28 cellular contexts compared by ENCODE assay signal in the genomic region with DNA sequence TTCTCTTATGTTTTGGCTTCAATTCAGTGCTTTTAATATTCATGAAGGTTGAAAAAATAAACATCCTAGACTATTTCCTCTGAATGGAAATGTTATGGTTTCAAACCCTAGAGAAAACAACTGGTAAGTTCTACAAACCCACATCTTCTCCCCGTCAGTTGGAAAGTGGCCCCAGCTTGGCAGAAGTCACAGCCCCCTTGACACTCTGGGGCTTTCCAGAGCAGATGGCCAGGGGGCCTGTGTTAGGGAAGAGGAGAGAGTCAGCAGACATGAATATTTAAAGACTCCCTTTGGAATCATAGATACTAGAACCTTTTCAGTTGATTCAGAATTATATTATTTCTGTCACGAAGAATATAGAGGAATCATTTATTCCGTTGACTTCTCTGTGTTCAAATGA.
DNase-seq lines count a peak whose midpoint lies in the region; ATAC-seq and TF ChIP-seq lines count a peak whose summit lies in the region.
"Had no signal": no experiment of that assay in that cellular context is flagged by ENCODE, and none has a peak within 500 bp of the region (broad histone marks: within the 10 kb centered on the region; RNA-seq: fewer than 3 reads in every experiment).

No MANE protein-coding gene starts in this region.

- H3K27me3 ChIP-seq in BLaER1 treated with 17β-estradiol and CSF1 and Interleukin-3, amounts not matched to agents 10 nM and 100 nM = no peaks in the 10 kb centered on the region
- H3K27me3 ChIP-seq in WERI-Rb-1 (ENCODE audit: insufficient read depth, low read depth, severe bottlenecking) = no peaks in the 10 kb centered on the region
- H3K27me3 ChIP-seq: gastrocnemius medialis, tibial nerve had no signal

- TF ChIP-seq CTCF in WERI-Rb-1 (IDR thresholded peaks at IDR 0.05; ENCODE audit: low read depth, low read length) = no peak

- H3K9ac ChIP-seq in BLaER1 treated with 17β-estradiol and CSF1 and Interleukin-3, amounts not matched to agents 10 nM and 100 nM = no peak overlapping the region

- H3K36me3 ChIP-seq in BLaER1 treated with 17β-estradiol and CSF1 and Interleukin-3, amounts not matched to agents 10 nM and 100 nM = no peaks in the 10 kb centered on the region
- H3K36me3 ChIP-seq in WERI-Rb-1 = no peaks in the 10 kb centered on the region
- H3K36me3 ChIP-seq: gastrocnemius medialis, HAP-1, tibial nerve had no signal

- H3K27ac ChIP-seq in BLaER1 treated with 17β-estradiol and CSF1 and Interleukin-3, amounts not matched to agents 10 nM and 100 nM = no peak overlapping the region
- peak overlapping the region; percentile 4 for H3K27ac ChIP-seq in WERI-Rb-1
- H3K27ac ChIP-seq: gastrocnemius medialis, HL-60, tibial nerve had no signal

- ATAC-seq in HG03025 (IDR thresholded peaks at IDR 0.05; ENCODE audit: low FRiP score, unreplicated experiment) = no peak
- no peak for ATAC-seq in GM18909 (IDR thresholded peaks at IDR 0.05; ENCODE audit: poor library complexity, unreplicated experiment)
- ATAC-seq: activated CD8-positive, alpha-beta T cell treated with anti-CD3 and anti-CD28 coated beads, Interleukin-2, amount 10 ng/mL, durations not matched to agents 7 days and 5 days; activated naive CD4-positive, alpha-beta T cell treated with anti-CD3 and anti-CD28 coated beads, Interleukin-2, amount 50 U/mL, for 72 hours; esophagus mucosa; gastrocnemius medialis; GM12878; natural killer cell; Right ventricle myocardium inferior; stimulated activated effector memory CD8-positive, alpha-beta T cell treated with anti-CD3 and anti-CD28 coated beads, Interleukin-12 subunit alpha, Interleukin-12 subunit beta, amount 100 ng/mL, for 72 hours had no signal

- DNase-seq in NCI-H1694 (lab: John Stamatoyannopoulos, UW) = peak; percentile 39
- DNase-seq in WERI-Rb-1 = peak; percentile 59
- DNase-seq in fibroblast of peridontal ligament (ENCODE audit: extremely low read depth) = peak; percentile 3
- no peak for DNase-seq in EL
- no peak for DNase-seq in dedifferentiated amniotic fluid mesenchymal stem cell (ENCODE audit: extremely low spot score)
- DNase-seq: activated CD4-positive, alpha-beta T cell treated with anti-CD3 and anti-CD28 coated beads for 4 hours; activated CD8-positive, alpha-beta T cell treated with anti-CD3 and anti-CD28 coated beads, Interleukin-2, amount 10 ng/mL, durations not matched to agents 7 days and 5 days; aorta; CD4-positive, alpha-beta memory T cell; endodermal cell; gastrocnemius medialis; KG1; kidney glomerular epithelial cell; MM.1S; natural killer cell; NCI-H1417 had no signal

- peak overlapping the region in 8 of 11 experiments; percentile 51 to 81 (median 73); a peak in 16 of 22 replicates for H3K4me2 ChIP-seq in BLaER1 treated with 17β-estradiol and CSF1 and Interleukin-3, amounts not matched to agents 10 nM and 100 nM

- H3K9me3 ChIP-seq in BLaER1 treated with 17β-estradiol and CSF1 and Interleukin-3, amounts not matched to agents 10 nM and 100 nM (replicated peaks in 1 of 11) = peaks cover 0 to 5% (median 0%) of the 10 kb centered on the region in 11 experiments; a peak in 2 of 22 replicates
- H3K9me3 ChIP-seq in WERI-Rb-1 (ENCODE audit: severe bottlenecking) = peaks cover 6% of the 10 kb centered on the region
- H3K9me3 ChIP-seq: gastrocnemius medialis, HAP-1, tibial nerve had no signal

- H3K4me3 ChIP-seq in BLaER1 treated with 17β-estradiol and CSF1 and Interleukin-3, amounts not matched to agents 10 nM and 100 nM = no peak overlapping the region
- no peak overlapping the region for H3K4me3 ChIP-seq in WERI-Rb-1 (ENCODE audit: low read depth, low read length)
- H3K4me3 ChIP-seq: gastrocnemius medialis, GM12878, HAP-1, lung, tibial nerve had no signal

- peaks cover 10 to 66% (median 59%) of the 10 kb centered on the region in 10 experiments for H3K4me1 ChIP-seq in BLaER1 treated with 17β-estradiol and CSF1 and Interleukin-3, amounts not matched to agents 10 nM and 100 nM
- H3K4me1 ChIP-seq: gastrocnemius medialis, HAP-1, tibial nerve had no signal

- no peaks in the 10 kb centered on the region for H4K20me1 ChIP-seq in BLaER1 treated with 17β-estradiol and CSF1 and Interleukin-3, amounts not matched to agents 10 nM and 100 nM

Comparison
In these comparisons a context has a peak if more than half of its experiments do, and no peak if none do; other contexts are left out.
1. DNase-seq: peak in NCI-H1694 (single experiment), WERI-Rb-1 (single experiment) and fibroblast of peridontal ligament (single experiment); none in EL (single experiment) and dedifferentiated amniotic fluid mesenchymal stem cell (single experiment).